In the genomic region with DNA sequence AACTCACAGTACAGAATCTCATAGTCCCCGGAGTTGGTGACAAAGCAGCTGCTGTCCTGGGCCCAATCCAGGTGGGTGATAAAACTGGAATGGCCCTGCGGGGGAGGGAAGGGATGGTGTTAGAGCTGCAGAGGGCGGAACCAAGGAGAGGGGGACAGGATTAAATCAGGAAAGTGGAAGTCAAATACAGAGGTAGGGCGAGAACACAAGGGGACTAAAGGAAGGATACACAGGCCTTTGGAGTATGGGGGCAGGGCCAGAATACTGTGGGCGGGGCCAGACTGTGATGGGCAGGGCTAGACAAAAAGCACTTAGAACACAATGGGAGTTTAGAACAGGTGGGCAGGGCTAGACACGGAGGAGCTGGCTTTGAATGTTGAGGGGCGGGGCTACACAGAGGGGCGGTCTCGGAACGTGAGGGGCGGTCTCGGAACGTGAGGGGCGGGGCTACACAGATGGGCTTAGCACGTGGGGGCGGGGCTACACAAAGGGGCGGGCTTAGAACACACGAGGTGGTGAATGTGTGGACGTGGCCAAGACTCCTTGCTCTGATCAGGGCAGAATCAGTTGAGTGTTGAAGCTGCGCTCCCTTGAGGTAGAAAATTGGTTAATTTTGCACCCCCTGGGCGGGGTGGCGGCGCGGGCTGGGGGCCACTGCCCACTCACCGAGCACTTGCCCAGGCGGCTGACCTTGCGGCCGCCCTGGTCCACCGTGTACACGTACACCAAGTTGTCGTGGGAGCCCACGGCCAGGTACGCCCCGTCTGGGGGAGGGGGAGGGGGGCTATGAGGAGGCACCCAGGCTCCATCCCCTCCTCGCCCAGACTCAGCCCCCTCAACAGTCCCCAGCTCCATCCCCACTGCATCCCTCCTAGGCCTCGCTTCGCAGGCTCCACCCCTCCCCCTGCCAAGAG, we compare ENCODE assay signal across 8 cellular contexts. TPM values are rescaled to one million over a fixed set of nuclear protein-coding genes. Genes with fewer than 3 reads are reported as not detected.
DNase-seq lines count a peak whose midpoint lies in the region; ATAC-seq and TF ChIP-seq lines count a peak whose summit lies in the region.

No MANE protein-coding gene starts in this region.

- H3K9ac ChIP-seq in fibroblast of lung (ENCODE audit: insufficient read depth, low read length): no peak overlapping the region

- H3K27ac ChIP-seq in PC-9 (peak overlapping the region; percentile 53), fibroblast of lung (ENCODE audit: insufficient read depth, low read length) (no peak overlapping the region), suprapubic skin (peak overlapping the region; percentile 21)

- POLR2A ChIA-PET in PC-9 (lab: Charles Lee; ENCODE audit: unreplicated experiment): interaction anchor here (0.5 to 0.7 kb wide), 5 partner anchors 25 to 991 kb away, joined by 3 to 10 read pairs (median 4); partner anchors contain the start of gene GIPR

- TF ChIP-seq CTCF in PC-9 (conservative IDR thresholded peaks at IDR 0.05) (no peak), fibroblast of lung (conservative IDR thresholded peaks at IDR 0.05 in 1 of 2, IDR thresholded peaks at IDR 0.05 in 1 of 2; ENCODE audit: low read depth in 1 of 2, low read length in 2 of 2) (no peak), nephron progenitor cell (IDR thresholded peaks at IDR 0.05) (no peak), suprapubic skin (IDR thresholded peaks at IDR 0.05) (no peak)

- no peak overlapping the region for H3K4me3 ChIP-seq in PC-9
- no peak overlapping the region for H3K4me3 ChIP-seq in fibroblast of lung (replicated peaks in 1 of 4; ENCODE audit: control extremely low read depth in 1 of 4, insufficient read depth in 1 of 4, low read depth in 3 of 4, low read length in 4 of 4)
- H3K4me3 ChIP-seq in suprapubic skin: no peak overlapping the region

- peaks cover 14% of the 10 kb centered on the region for H3K27me3 Mint-ChIP-seq in nephron progenitor cell (ENCODE audit: low read depth, poor library complexity)

- peak overlapping the region; percentile 98 for H3K27ac Mint-ChIP-seq in nephron progenitor cell

- H3K9me3 Mint-ChIP-seq in nephron progenitor cell: no peaks in the 10 kb centered on the region

- H3K4me3 Mint-ChIP-seq in nephron progenitor cell: peak overlapping the region; percentile 86

- H3F3A ChIP-seq in PC-9 (ENCODE audit: insufficient read depth, low read depth): peaks cover 52% of the 10 kb centered on the region

- no peaks in the 10 kb centered on the region for H4K20me1 ChIP-seq in PC-9 (ENCODE audit: insufficient read depth)
- H4K20me1 ChIP-seq in fibroblast of lung (ENCODE audit: control insufficient read depth, extremely low read depth, insufficient read depth, low read length): no peaks in the 10 kb centered on the region

- DNase-seq in CMK (ENCODE audit: low read depth) (peak; percentile 90), PC-9 (peak; percentile 80 to 87), fibroblast of lung (ENCODE audit: low read depth in 2 of 2) (peak; percentile 79 to 80), nephron progenitor cell (peak; percentile 99), suprapubic skin (ENCODE audit: low spot score in 2 of 2) (peak; percentile 86 to 87)
- DNase-seq in activated T-cell treated with anti-CD3 and anti-CD28 coated beads, Interleukin-2, amount 50 U/mL, for 1 hour: peak; percentile 74

- H3K27me3 ChIP-seq in PC-9 (ENCODE audit: insufficient read depth, low read depth) (no peaks in the 10 kb centered on the region), fibroblast of lung (ENCODE audit: control insufficient read depth, insufficient read depth, low read length) (no peaks in the 10 kb centered on the region), suprapubic skin (no peaks in the 10 kb centered on the region)

- intact Hi-C loops in PC-9 (cut with micrococcal nuclease; ENCODE audit: unreplicated experiment): loop anchor here (1.0 kb wide), 1 partner anchor 16 kb away; no protein-coding TSS in a partner anchor

- TF ChIP-seq EP300 in suprapubic skin (IDR thresholded peaks at IDR 0.05): no peak

- H3K9me3 ChIP-seq in PC-9 (ENCODE audit: insufficient read depth, low read depth): no peaks in the 10 kb centered on the region
- no peaks in the 10 kb centered on the region for H3K9me3 ChIP-seq in fibroblast of lung (ENCODE audit: control insufficient read depth, insufficient read depth, low read depth, low read length)
- no peaks in the 10 kb centered on the region for H3K9me3 ChIP-seq in suprapubic skin

- peaks cover 21% of the 10 kb centered on the region for H3K36me3 Mint-ChIP-seq in nephron progenitor cell (ENCODE audit: low read depth)

- H3K79me2 ChIP-seq in PC-9 (ENCODE audit: low read depth) (no peaks in the 10 kb centered on the region), fibroblast of lung (ENCODE audit: control insufficient read depth, insufficient read depth, low read length) (no peaks in the 10 kb centered on the region)

- 0 out of 2 replicates have a peak overlapping the region, but pooled peaks have one; percentile 3 for H3K4me2 ChIP-seq in PC-9
- no peak overlapping the region for H3K4me2 ChIP-seq in fibroblast of lung (ENCODE audit: extremely low read depth, insufficient read depth, low read length)

- ATAC-seq in HG03159 (IDR thresholded peaks at IDR 0.05; ENCODE audit: unreplicated experiment) (peak; percentile 50), GM21717 (IDR thresholded peaks at IDR 0.05; ENCODE audit: unreplicated experiment) (no peak)

- peaks cover 34% of the 10 kb centered on the region for H3K4me1 Mint-ChIP-seq in nephron progenitor cell

- CTCF ChIA-PET in PC-9 (lab: Charles Lee): interaction anchor here (0.6 to 0.9 kb wide), 3 partner anchors 26 to 277 kb away, joined by 3 to 7 read pairs (median 6); no protein-coding TSS in a partner anchor

- H2AFZ ChIP-seq in PC-9 (no peak overlapping the region), fibroblast of lung (ENCODE audit: low read length) (no peak overlapping the region)

- H3K9me2 ChIP-seq in PC-9 (ENCODE audit: insufficient read depth): no peaks in the 10 kb centered on the region

- no peak for TF ChIP-seq POLR2A in suprapubic skin (IDR thresholded peaks at IDR 0.05)

- no peaks in the 10 kb centered on the region; the same call in 1 of the 2 replicates for H3K36me3 ChIP-seq in PC-9 (ENCODE audit: low read depth)
- H3K36me3 ChIP-seq in fibroblast of lung (ENCODE audit: control insufficient read depth, insufficient read depth, low read length): peaks cover 23% of the 10 kb centered on the region
- H3K36me3 ChIP-seq in suprapubic skin: peaks cover 73% of the 10 kb centered on the region

- H3K4me1 ChIP-seq in PC-9 (replicated peaks; ENCODE audit: insufficient read depth) (peaks cover 22% of the 10 kb centered on the region), fibroblast of lung (ENCODE audit: control insufficient read depth, extremely low read depth, insufficient read depth, low read length) (peaks cover 6% of the 10 kb centered on the region), suprapubic skin (peaks cover 23% of the 10 kb centered on the region)

- WGBS in suprapubic skin: 57% methylated on average over 35 of the region's 37 CpGs

- BruUV-seq in PC-9 (replicated peaks; lab: Mats Ljungman, UMichigan): no TSS peak

RNA-seq across cellular contexts. Expression of gene GPR4, which starts 14.0 kb away (rescaled TPM):
- total RNA-seq in PC-9 (2021): not detected in 2 replicates
- under 0.01 TPM in 1 of 2 replicates, not detected in the other for total RNA-seq in fibroblast of lung
- polyA plus RNA-seq in fibroblast of lung: 0.47 and 0.58 TPM in 2 replicates
- polyA plus RNA-seq in fibroblast of lung (2012): 0.39 and 0.56 TPM in 2 replicates
- polyA minus RNA-seq in fibroblast of lung (ENCODE audit: low replicate concordance): 0.78 TPM in 1 of 2 replicates, not detected in the other
- 1 to 10 TPM in 2 of 4 donors, under 1 TPM in 2; 0.49 to 2.4 (median 1.6) TPM for total RNA-seq in suprapubic skin

RNA-seq across cellular contexts. Expression of gene EML2, which starts 23.1 kb away (rescaled TPM):
- 61.7 and 68.9 TPM in 2 replicates for total RNA-seq in PC-9 (2021)
- total RNA-seq in fibroblast of lung: 34.7 and 69.9 TPM in 2 replicates
- polyA plus RNA-seq in fibroblast of lung: 11.0 and 11.2 TPM in 2 replicates
- polyA plus RNA-seq in fibroblast of lung (2012): 20.1 and 23.8 TPM in 2 replicates
- polyA minus RNA-seq in fibroblast of lung (ENCODE audit: low replicate concordance): 46.3 and 99.1 TPM in 2 replicates
- total RNA-seq in suprapubic skin: 100 to 1,000 TPM in 1 of 4 donors, 10 to 100 TPM in 3; 60.0 to 112 (median 74.8) TPM

RNA-seq across cellular contexts. Expression of gene OPA3, which starts 31.4 kb away (rescaled TPM):
- total RNA-seq in PC-9 (2021) (10.8 and 15.2 TPM in 2 replicates), fibroblast of lung (3.1 and 3.8 TPM in 2 replicates), suprapubic skin (10 to 100 TPM; 13.8 to 25.6 (median 22.5) TPM)
- 8.3 and 11.3 TPM in 2 replicates for polyA plus RNA-seq in fibroblast of lung
- 6.9 and 8.6 TPM in 2 replicates for polyA plus RNA-seq in fibroblast of lung (2012)
- polyA minus RNA-seq in fibroblast of lung (ENCODE audit: low replicate concordance): 13.6 and 30.8 TPM in 2 replicates

RNA-seq across cellular contexts. Expression of gene GIPR, which starts 52.0 kb away (rescaled TPM):
- total RNA-seq in PC-9 (2021): 5.8 and 6.7 TPM in 2 replicates
- total RNA-seq in fibroblast of lung: not detected in 2 replicates
- polyA plus RNA-seq in fibroblast of lung: 0.05 and 0.25 TPM in 2 replicates
- 0.05 and 0.15 TPM in 2 replicates for polyA plus RNA-seq in fibroblast of lung (2012)
- polyA minus RNA-seq in fibroblast of lung (ENCODE audit: low replicate concordance): not detected in 2 replicates
- 10 to 100 TPM in 1 of 4 donors, 1 to 10 TPM in 2, under 1 TPM in 1; 0.95 to 11.2 (median 1.6) TPM for total RNA-seq in suprapubic skin
